ENCODE assay signal across 10 cellular contexts in the genomic region with DNA sequence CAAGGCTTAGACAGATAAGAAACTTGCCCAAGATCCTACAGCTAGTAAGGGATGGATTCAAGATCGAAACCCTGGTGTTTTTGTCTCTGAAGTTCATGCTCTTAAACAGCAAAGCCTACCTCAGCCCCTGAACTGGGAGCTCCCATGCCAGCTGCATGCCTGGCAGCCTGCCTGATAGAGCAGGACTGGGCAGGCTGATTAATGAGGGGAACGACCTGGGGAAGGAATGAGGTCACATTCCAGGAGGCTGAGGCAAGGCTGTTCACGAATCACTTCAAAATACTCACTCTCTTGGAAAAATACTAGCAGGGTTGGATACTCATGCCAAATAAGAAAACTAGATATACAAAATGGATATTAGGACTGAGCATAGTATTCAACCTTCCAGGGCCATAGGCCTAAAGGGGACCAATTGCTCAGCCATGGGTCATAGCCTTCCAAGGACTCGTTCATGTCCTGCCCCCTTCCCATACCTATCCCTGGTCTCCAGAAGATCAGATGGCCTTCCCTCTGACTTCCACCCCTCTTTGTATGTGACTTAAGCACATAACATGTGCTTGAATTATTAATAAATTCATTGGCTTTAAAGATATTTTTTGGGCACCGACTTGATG. TPM values are rescaled to one million over a fixed set of nuclear protein-coding genes. Genes with fewer than 3 reads are reported as not detected.
DNase-seq lines count a peak whose midpoint lies in the region; ATAC-seq, FAIRE-seq and TF ChIP-seq lines count a peak whose summit lies in the region.
"Had no signal": no experiment of that assay in that cellular context is flagged by ENCODE, and none has a peak within 500 bp of the region (broad histone marks: within the 10 kb centered on the region; RNA-seq: fewer than 3 reads in every experiment).

No MANE protein-coding gene starts in this region.

- H3K9me3 ChIP-seq in body of pancreas (no peaks in the 10 kb centered on the region), kidney (ENCODE audit: control insufficient read depth in 1 of 2, low read length in 2 of 2) (no peaks in the 10 kb centered on the region)

- H3K27ac ChIP-seq in body of pancreas = peak overlapping the region; percentile 56 to 86 (median 82)
- H3K27ac ChIP-seq in kidney (ENCODE audit: low read depth in 2 of 2, low read length in 2 of 2) = peak overlapping the region; percentile 68 to 82

- peak overlapping the region in 1 of 2 donors; percentile 8 for H3K9ac ChIP-seq in kidney (ENCODE audit: low read length in 2 of 2)

- peak; percentile 19 for DNase-seq in NCI-H2196 (lab: John Stamatoyannopoulos, UW; ENCODE audit: unreplicated experiment)
- DNase-seq in NCI-H2196 treated with DMSO at 0.1 percent for 48 hours (lab: John Stamatoyannopoulos, UW; ENCODE audit: unreplicated experiment) = no peak
- DNase-seq in body of pancreas = peak; percentile 93 to 96 (median 94)
- DNase-seq in kidney = peak; percentile 92
- peak; percentile 73 for DNase-seq in ureter (ENCODE audit: low spot score)
- no peak for DNase-seq in NCI-H82 treated with DMSO at 0.1 percent for 48 hours (lab: John Stamatoyannopoulos, UW; ENCODE audit: unreplicated experiment)
- DNase-seq: AML-193 had no signal

- intact Hi-C loops in body of pancreas (cut with DNase I) (no loop called here), kidney (cut with DNase I) (no loop called here)

- H3K4me1 ChIP-seq in body of pancreas (peaks cover 24% of the 10 kb centered on the region), kidney (ENCODE audit: control insufficient read depth in 1 of 2, insufficient read depth in 1 of 2, low read depth in 1 of 2, low read length in 2 of 2) (peaks cover 5 to 10% of the 10 kb centered on the region in 2 donors)

- ATAC-seq in body of pancreas (peak; percentile 100), HG03460 (IDR thresholded peaks at IDR 0.05; ENCODE audit: unreplicated experiment) (no peak), GM21786 (IDR thresholded peaks at IDR 0.05; ENCODE audit: unreplicated experiment) (no peak)

- FAIRE-seq in kidney (lab: Jason Lieb, UNC) = peak; percentile 97

- no peak overlapping the region for H3K4me3 ChIP-seq in body of pancreas
- H3K4me3 ChIP-seq in kidney (ENCODE audit: low read length in 2 of 2) = no peak overlapping the region

- TF ChIP-seq POLR2A in body of pancreas (IDR thresholded peaks at IDR 0.05) = peak in 1 of 3 donors; percentile 24

- H3K27me3 ChIP-seq in body of pancreas = no peaks in the 10 kb centered on the region

- 30 to 33% methylated on average over 5 of the region's 5 CpGs for WGBS in body of pancreas, 2 donors

- H3K36me3 ChIP-seq in body of pancreas (replicated peaks in 1 of 2; ENCODE audit: insufficient read depth in 1 of 2, low read depth in 2 of 2) = no peaks in the 10 kb centered on the region
- no peaks in the 10 kb centered on the region for H3K36me3 ChIP-seq in kidney (ENCODE audit: control insufficient read depth in 1 of 2, insufficient read depth in 2 of 2, low read length in 2 of 2)

- TF ChIP-seq CTCF in body of pancreas (IDR thresholded peaks at IDR 0.05) (no peak), kidney (IDR thresholded peaks at IDR 0.05; ENCODE audit: borderline replicate concordance, extremely low read depth, insufficient read depth) (no peak)

RNA-seq across cellular contexts. Expression of a gene that starts 15.6 kb away (rescaled TPM):
- total RNA-seq in body of pancreas (100 to 1,000 TPM; 101 to 106 TPM), kidney (502 TPM), ureter (549 TPM)
- polyA plus RNA-seq in kidney (ENCODE audit: insufficient read depth, low read depth, low replicate concordance) = 127 TPM
- total RNA-seq: activated T-helper 1 cell treated with anti-CD3 and anti-CD28 coated beads, Interleukin-12 subunit alpha, Interleukin-12 subunit beta, Interleukin-2, Interleukin-4 antibody, amounts not matched to agents 30 ng/mL and 10 ng/mL and 1 ng/mL, durations not matched to agents 14 hours and 24 hours and 36 hours had no signal

RNA-seq across cellular contexts. Expression of a gene that starts 46.1 kb away (rescaled TPM):
- total RNA-seq in body of pancreas (10 to 100 TPM; 16.5 to 18.7 TPM), kidney (42.6 TPM), ureter (50.8 TPM)
- 24.8 TPM for polyA plus RNA-seq in kidney (ENCODE audit: insufficient read depth, low read depth, low replicate concordance)

Comparison
In these comparisons a context has a peak if more than half of its experiments do, and no peak if none do; other contexts are left out.
1. DNase-seq: peak in NCI-H2196 (single experiment), body of pancreas (4 of 4), kidney (single experiment) and ureter (single experiment); none in NCI-H2196 treated with DMSO at 0.1 percent for 48 hours (single experiment) and NCI-H82 treated with DMSO at 0.1 percent for 48 hours (single experiment).